ENCODE assay signal across 26 cellular contexts in genomic region chr4:14000091-14000814, GRCh38.
"Had no signal": no experiment of that assay in that cellular context is flagged by ENCODE, and none has a peak within 500 bp of the region (broad histone marks: within the 10 kb centered on the region; RNA-seq: fewer than 3 reads in every experiment).

No MANE protein-coding gene starts in this region.

- H2AFZ ChIP-seq: neural progenitor cell had no signal

- FAIRE-seq: astrocyte, islet of Langerhans had no signal

- DNase-seq: activated CD4-positive, alpha-beta T cell treated with anti-CD3 and anti-CD28 coated beads for 36 hours; activated effector memory CD4-positive, alpha-beta T cell treated with Interleukin-2 at 50 U/mL for 16 hours; activated naive CD4-positive, alpha-beta T cell treated with anti-CD3 and anti-CD28 coated beads, Interleukin-2, amount 10 ng/mL, durations not matched to agents 7 days and 5 days; activated naive CD8-positive, alpha-beta T cell treated with anti-CD3 and anti-CD28 coated beads, Interleukin-2, amount 10 ng/mL, durations not matched to agents 7 days and 5 days; activated T-cell treated with anti-CD3 and anti-CD28 coated beads for 4 hours; activated T-cell treated with anti-CD3 and anti-CD28 coated beads, Interleukin-2, amount 50 U/mL, for 72 hours; amniotic stem cell; effector CD4-positive, alpha-beta T cell; gastrocnemius medialis; glutamatergic neuron; left lung; lower lobe of right lung; mesendoderm; natural killer cell; occipital lobe; posterior cingulate gyrus; right cardiac atrium; stimulated activated CD4-positive, alpha-beta T cell treated with anti-CD3 and anti-CD28 coated beads, Interleukin-15, amount 100 ng/mL, for 24 hours; stimulated activated CD4-positive, alpha-beta T cell treated with anti-CD3 and anti-CD28 coated beads, Interleukin-2, amount 100 ng/mL, for 24 hours; stimulated activated naive CD4-positive, alpha-beta T cell; T-helper 2 cell had no signal

- H3K4me2 ChIP-seq: neural progenitor cell had no signal

- H3K36me3 ChIP-seq: gastrocnemius medialis, left lung, lower lobe of right lung, neural progenitor cell, suprapubic skin, tibial nerve had no signal

- H3K4me3 ChIP-seq: gastrocnemius medialis, left lung, lower lobe of right lung, neural progenitor cell, suprapubic skin, tibial nerve had no signal

- H3K27ac ChIP-seq: gastrocnemius medialis, left lung, lower lobe of right lung, neural progenitor cell, suprapubic skin, tibial nerve had no signal

- H3K27me3 ChIP-seq: gastrocnemius medialis, left lung, neural progenitor cell, suprapubic skin, tibial nerve had no signal

- H3K9ac ChIP-seq: neural progenitor cell had no signal

- H3K9me3 ChIP-seq: gastrocnemius medialis had no signal

- H3K4me1 ChIP-seq: gastrocnemius medialis, left lung, lower lobe of right lung, neural progenitor cell, suprapubic skin, tibial nerve had no signal
